In genomic region chr7:77536017-77536412, GRCh38 we compare ENCODE assay signal across 8 cellular contexts. TPM values are rescaled to one million over a fixed set of nuclear protein-coding genes. Genes with fewer than 3 reads are reported as not detected.
DNase-seq lines count a peak whose midpoint lies in the region; ATAC-seq and TF ChIP-seq lines count a peak whose summit lies in the region.

No MANE protein-coding gene starts in this region.

- no peaks in the 10 kb centered on the region for H3K9me3 ChIP-seq in stomach

- H3K27me3 Mint-ChIP-seq in activated T-helper 2 cell treated with anti-CD3 and anti-CD28 coated beads, Interferon-gamma antibody, Interleukin-2, Interleukin-4, amounts not matched to agents 10 μg/mL and 5 μg/mL and 100 μg/mL, durations not matched to agents 14 hours and 24 hours and 36 hours (ENCODE audit: low read depth), result no peaks in the 10 kb centered on the region
- peaks cover 18 to 35% (median 18%) of the 10 kb centered on the region in 3 donors for H3K27me3 Mint-ChIP-seq in immature natural killer cell (ENCODE audit: low read depth in 3 of 3)

- TF ChIP-seq CTCF in stomach (IDR thresholded peaks at IDR 0.05), result no peak

- H3K4me1 Mint-ChIP-seq in activated T-helper 2 cell treated with anti-CD3 and anti-CD28 coated beads, Interferon-gamma antibody, Interleukin-2, Interleukin-4, amounts not matched to agents 10 μg/mL and 5 μg/mL and 100 μg/mL, durations not matched to agents 14 hours and 24 hours and 36 hours (ENCODE audit: low read depth), result peaks cover 14% of the 10 kb centered on the region
- H3K4me1 Mint-ChIP-seq in immature natural killer cell, result peaks cover 41 to 47% of the 10 kb centered on the region in 2 donors

- peak overlapping the region; percentile 87 for H3K4me3 Mint-ChIP-seq in activated T-helper 2 cell treated with anti-CD3 and anti-CD28 coated beads, Interferon-gamma antibody, Interleukin-2, Interleukin-4, amounts not matched to agents 10 μg/mL and 5 μg/mL and 100 μg/mL, durations not matched to agents 14 hours and 24 hours and 36 hours (ENCODE audit: low read depth)
- peak overlapping the region; percentile 95 to 98 (median 96) for H3K4me3 Mint-ChIP-seq in immature natural killer cell

- DNase-seq in DMS53 (lab: John Stamatoyannopoulos, UW), result peak; percentile 64
- no peak for DNase-seq in DMS53 treated with DMSO at 0.1 percent for 48 hours (lab: John Stamatoyannopoulos, UW; ENCODE audit: unreplicated experiment)
- DNase-seq in activated T-helper 2 cell treated with anti-CD3 and anti-CD28 coated beads, Interferon-gamma antibody, Interleukin-2, Interleukin-4, amounts not matched to agents 10 μg/mL and 5 μg/mL and 100 μg/mL, durations not matched to agents 14 hours and 24 hours and 36 hours (ENCODE audit: low spot score), result no peak
- DNase-seq in immature natural killer cell, result no peak
- no peak for DNase-seq in stomach

- TF ChIP-seq EP300 in stomach (IDR thresholded peaks at IDR 0.05), result no peak

- ATAC-seq in GM18861 (IDR thresholded peaks at IDR 0.05; ENCODE audit: unreplicated experiment) (no peak), GM18858 (IDR thresholded peaks at IDR 0.05; ENCODE audit: unreplicated experiment) (no peak), GM21423 (IDR thresholded peaks at IDR 0.05; ENCODE audit: unreplicated experiment) (no peak)

- peaks cover 7 to 37% (median 33%) of the 10 kb centered on the region in 4 donors for H3K4me1 ChIP-seq in stomach

- no peaks in the 10 kb centered on the region for H3K27me3 ChIP-seq in stomach

- intact Hi-C loops in activated T-helper 2 cell treated with anti-CD3 and anti-CD28 coated beads, Interferon-gamma antibody, Interleukin-2, Interleukin-4, amounts not matched to agents 10 μg/mL and 5 μg/mL and 100 μg/mL, durations not matched to agents 14 hours and 24 hours and 36 hours (cut with micrococcal nuclease), result loop anchor here (1.0 to 5.0 kb wide), 5 partner anchors 119 to 269 kb away; partner anchors contain the start of genes GSAP, PHTF2, RSBN1L and TMEM60
- intact Hi-C loops in stomach (cut with DNase I; ENCODE audit: low total_unique reads), result no loop called here

- H3K27ac ChIP-seq in stomach, result peak overlapping the region; percentile 96 to 99 (median 97)

- no peak for TF ChIP-seq POLR2A in stomach (IDR thresholded peaks at IDR 0.05)

- 32 to 39% (median 36%) methylated on average over 9 of the region's 9 CpGs for WGBS in stomach, 5 donors

- H3K36me3 Mint-ChIP-seq in activated T-helper 2 cell treated with anti-CD3 and anti-CD28 coated beads, Interferon-gamma antibody, Interleukin-2, Interleukin-4, amounts not matched to agents 10 μg/mL and 5 μg/mL and 100 μg/mL, durations not matched to agents 14 hours and 24 hours and 36 hours (ENCODE audit: low read depth), result no peaks in the 10 kb centered on the region
- no peaks in the 10 kb centered on the region for H3K36me3 Mint-ChIP-seq in immature natural killer cell

- H3K9me3 Mint-ChIP-seq in activated T-helper 2 cell treated with anti-CD3 and anti-CD28 coated beads, Interferon-gamma antibody, Interleukin-2, Interleukin-4, amounts not matched to agents 10 μg/mL and 5 μg/mL and 100 μg/mL, durations not matched to agents 14 hours and 24 hours and 36 hours, result no peaks in the 10 kb centered on the region
- H3K9me3 Mint-ChIP-seq in immature natural killer cell, result peaks cover 0 to 2% (median 0%) of the 10 kb centered on the region in 6 donors

- H3K27ac Mint-ChIP-seq in activated T-helper 2 cell treated with anti-CD3 and anti-CD28 coated beads, Interferon-gamma antibody, Interleukin-2, Interleukin-4, amounts not matched to agents 10 μg/mL and 5 μg/mL and 100 μg/mL, durations not matched to agents 14 hours and 24 hours and 36 hours, result no peak overlapping the region
- H3K27ac Mint-ChIP-seq in immature natural killer cell, result peak overlapping the region; percentile 70 to 97 (median 95)

- no peaks in the 10 kb centered on the region for H3K36me3 ChIP-seq in stomach

- H3K4me3 ChIP-seq in stomach, result peak overlapping the region; percentile 80 to 99 (median 96)

RNA-seq across cellular contexts. Expression of gene PTPN12, which starts 1.1 kb away (rescaled TPM):
- 9.6 and 10.6 TPM in 2 replicates for total RNA-seq in activated T-helper 2 cell treated with anti-CD3 and anti-CD28 coated beads, Interferon-gamma antibody, Interleukin-2, Interleukin-4, amounts not matched to agents 10 μg/mL and 5 μg/mL and 100 μg/mL, durations not matched to agents 14 hours and 24 hours and 36 hours
- polyA plus RNA-seq in immature natural killer cell (10 to 100 TPM; 26.4 to 52.7 (median 44.4) TPM), stomach (10 to 100 TPM; 26.4 to 35.6 (median 27.6) TPM)
- 100 to 1,000 TPM in 1 of 5 donors, 10 to 100 TPM in 3, 1 to 10 TPM in 1; 8.4 to 147 (median 81.4) TPM for total RNA-seq in stomach
